ENCODE assay signal across 7 cellular contexts in the genomic region with DNA sequence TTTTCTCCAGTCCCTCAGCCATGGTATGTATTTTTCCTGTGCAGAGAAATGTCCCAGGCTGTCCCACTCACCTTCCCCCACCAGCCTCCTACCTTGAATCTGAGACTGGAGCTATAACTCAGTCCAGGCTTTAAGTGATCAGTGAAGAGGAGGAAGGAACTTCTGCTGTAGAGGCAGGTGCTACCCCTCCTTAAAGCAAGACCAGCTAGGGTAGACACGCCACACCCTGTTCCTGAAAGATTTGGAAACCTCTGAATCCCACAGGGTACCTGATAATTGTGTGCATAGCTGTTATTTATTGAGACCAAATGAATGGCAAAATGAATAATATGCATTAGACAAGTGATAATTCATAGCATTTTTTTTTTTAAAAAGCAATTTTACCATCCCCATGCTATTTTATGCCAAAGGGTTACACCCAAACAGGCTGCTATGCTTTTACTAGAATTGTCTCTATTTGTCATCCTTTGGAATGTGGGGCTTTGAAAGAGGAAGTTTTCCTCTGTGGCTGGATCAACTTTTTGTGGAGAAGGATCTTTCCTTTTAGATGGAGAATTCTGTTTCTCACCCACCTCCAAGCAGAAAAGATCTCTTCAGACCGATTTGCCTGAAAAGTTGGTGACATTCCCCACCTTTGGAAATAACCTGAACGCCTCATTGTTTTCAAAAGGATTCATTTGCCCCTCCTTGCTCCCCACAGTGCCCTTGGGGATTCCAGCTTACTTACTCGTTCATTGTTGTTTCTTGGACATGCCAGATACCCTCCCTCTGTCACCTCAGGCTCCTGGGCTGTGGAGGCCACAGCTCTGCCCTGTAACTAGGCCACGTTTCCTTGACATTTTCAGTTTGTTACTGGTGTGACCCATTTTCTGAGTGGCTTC.
DNase-seq lines count a peak whose midpoint lies in the region; ATAC-seq, FAIRE-seq and TF ChIP-seq lines count a peak whose summit lies in the region.

No MANE protein-coding gene starts in this region.

- TF ChIP-seq CTCF in endothelial cell of umbilical vein (IDR thresholded peaks at IDR 0.05; ENCODE audit: extremely low read depth in 1 of 2, insufficient read depth in 1 of 2, low read depth in 1 of 2, low read length in 2 of 2) (no peak), vagina (IDR thresholded peaks at IDR 0.05) (no peak)

- TF ChIP-seq POLR2A in endothelial cell of umbilical vein (IDR thresholded peaks at IDR 0.05; ENCODE audit: low read depth, low read length) (no peak), vagina (IDR thresholded peaks at IDR 0.05) (no peak)

- BruUV-seq in endothelial cell of umbilical vein (replicated peaks; lab: Mats Ljungman, UMichigan) = no TSS peak

- H3K4me1 ChIP-seq in endothelial cell of umbilical vein (ENCODE audit: control insufficient read depth, extremely low read depth, insufficient read depth, low read length) (no peaks in the 10 kb centered on the region), muscle layer of colon (ENCODE audit: insufficient read depth, low read length) (peaks cover 35% of the 10 kb centered on the region), vagina (peaks cover 37% of the 10 kb centered on the region)

- no peaks in the 10 kb centered on the region for H3K36me3 ChIP-seq in endothelial cell of umbilical vein (ENCODE audit: control insufficient read depth in 2 of 2, extremely low read depth in 1 of 2, insufficient read depth in 2 of 2, low read length in 2 of 2)
- no peaks in the 10 kb centered on the region for H3K36me3 ChIP-seq in muscle layer of colon (ENCODE audit: insufficient read depth, low read length)
- H3K36me3 ChIP-seq in vagina = no peaks in the 10 kb centered on the region

- ATAC-seq in GM21576 (IDR thresholded peaks at IDR 0.05; ENCODE audit: unreplicated experiment) (no peak), HG03135 (IDR thresholded peaks at IDR 0.05; ENCODE audit: unreplicated experiment) (no peak)

- H3K4me3 ChIP-seq in endothelial cell of umbilical vein (replicated peaks in 1 of 3; ENCODE audit: insufficient read depth in 1 of 3, low read depth in 1 of 3, low read length in 3 of 3) (no peak overlapping the region), muscle layer of colon (ENCODE audit: low read depth in 1 of 2, low read length in 2 of 2) (no peak overlapping the region), vagina (no peak overlapping the region)

- DNase-seq in NCI-H226 (peak; percentile 34), endothelial cell of umbilical vein (ENCODE audit: low read depth, low spot score) (no peak), vagina (ENCODE audit: extremely low spot score in 2 of 2) (no peak), T-helper 1 cell (no peak)

- no peak overlapping the region for H3K4me2 ChIP-seq in endothelial cell of umbilical vein (ENCODE audit: insufficient read depth, low read length)

- dilution Hi-C loops in endothelial cell of umbilical vein (cut with MboI; ENCODE audit: extremely low pct_ligation_motif_present, low sequenced_read_pairs) = no loop called here

- no peak overlapping the region for H2AFZ ChIP-seq in endothelial cell of umbilical vein (ENCODE audit: low read depth, low read length)

- H3K9me1 ChIP-seq in endothelial cell of umbilical vein (replicated peaks; ENCODE audit: control insufficient read depth, extremely low read depth, insufficient read depth, low read length) = no peaks in the 10 kb centered on the region

- intact Hi-C loops in endothelial cell of umbilical vein (cut with micrococcal nuclease) = no loop called here
- intact Hi-C loops in vagina (cut with DNase I) = loop anchor here (5.0 kb wide), 1 partner anchor 92 kb away; no protein-coding TSS in a partner anchor

- no peaks in the 10 kb centered on the region for H3K79me2 ChIP-seq in endothelial cell of umbilical vein (ENCODE audit: control insufficient read depth, insufficient read depth, low read length)

- no peak overlapping the region for H3K27ac ChIP-seq in endothelial cell of umbilical vein (ENCODE audit: insufficient read depth, low read depth, low read length)
- peak overlapping the region; percentile 48 for H3K27ac ChIP-seq in muscle layer of colon (ENCODE audit: low read depth, low read length)
- H3K27ac ChIP-seq in vagina = peak overlapping the region; percentile 66

- H3K27me3 ChIP-seq in endothelial cell of umbilical vein (ENCODE audit: control insufficient read depth in 2 of 2, insufficient read depth in 2 of 2, low read length in 2 of 2) (no peaks in the 10 kb centered on the region), muscle layer of colon (ENCODE audit: control insufficient read depth in 1 of 2, insufficient read depth in 2 of 2, low read length in 2 of 2) (no peaks in the 10 kb centered on the region), vagina (no peaks in the 10 kb centered on the region)

- H3K9ac ChIP-seq in endothelial cell of umbilical vein (replicated peaks; ENCODE audit: extremely low read depth, insufficient read depth, low read length) = no peak overlapping the region
- no peak overlapping the region for H3K9ac ChIP-seq in muscle layer of colon (ENCODE audit: low read length)

- FAIRE-seq in endothelial cell of umbilical vein (lab: Jason Lieb, UNC) = peak; percentile 8

- H4K20me1 ChIP-seq in endothelial cell of umbilical vein (replicated peaks; ENCODE audit: control insufficient read depth, extremely low read depth, insufficient read depth, low read length) = no peaks in the 10 kb centered on the region

- CTCF ChIA-PET in endothelial cell of umbilical vein (lab: Charles Lee) = interaction anchor here (1.9 kb wide), 1 partner anchor 13 kb away, joined by 7 read pairs; no protein-coding TSS in a partner anchor

- H3K9me3 ChIP-seq in endothelial cell of umbilical vein (replicated peaks; ENCODE audit: control insufficient read depth, insufficient read depth, low read length) (no peaks in the 10 kb centered on the region), muscle layer of colon (ENCODE audit: low read length) (no peaks in the 10 kb centered on the region), vagina (no peaks in the 10 kb centered on the region)

- POLR2A ChIA-PET in endothelial cell of umbilical vein (lab: Charles Lee) = no interaction called here

TF ChIP-seq in endothelial cell of umbilical vein, 7 proteins besides CTCF, POLR2A, EP300 and RAD21:
- TF ChIP-seq POLR2AphosphoS5 (IDR thresholded peaks at IDR 0.05; ENCODE audit: insufficient read depth, low read depth, low read length) (no peak), EZH2 (IDR thresholded peaks at IDR 0.05; ENCODE audit: borderline replicate concordance, low read depth, low read length, severe bottlenecking) (no peak), GATA2 (IDR thresholded peaks at IDR 0.05; ENCODE audit: insufficient read depth, insufficient read length, low read depth, low read length) (no peak)
- TF ChIP-seq, protein P1, sequence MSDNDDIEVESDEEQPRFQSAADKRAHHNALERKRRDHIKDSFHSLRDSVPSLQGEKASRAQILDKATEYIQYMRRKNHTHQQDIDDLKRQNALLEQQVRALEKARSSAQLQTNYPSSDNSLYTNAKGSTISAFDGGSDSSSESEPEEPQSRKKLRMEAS (IDR thresholded peaks at IDR 0.05; ENCODE audit: insufficient read depth, insufficient read length) = no peak
TF ChIP-seq in endothelial cell of umbilical vein: peak in this region for 0.
